ENCODE assay signal across 16 cellular contexts in genomic region chr7:42025635-42026375, GRCh38.
"Had no signal": no experiment of that assay in that cellular context is flagged by ENCODE, and none has a peak within 500 bp of the region (broad histone marks: within the 10 kb centered on the region; RNA-seq: fewer than 3 reads in every experiment).

No MANE protein-coding gene starts in this region.

- ATAC-seq: activated CD8-positive, alpha-beta memory T cell treated with anti-CD3 and anti-CD28 coated beads, Interleukin-2, amount 10 ng/mL, durations not matched to agents 7 days and 5 days; esophagus mucosa; left lung had no signal

- H3K9me3 ChIP-seq: ascending aorta, left lung, sigmoid colon, stomach, testis had no signal

- H3K4me1 ChIP-seq: ascending aorta, left lung, stomach, testis had no signal

- H3K27ac ChIP-seq: ascending aorta, cardiac muscle cell, left lung, sigmoid colon, stomach, testis, VCaP had no signal

- H3K27me3 ChIP-seq: ascending aorta, cardiac muscle cell, left lung, sigmoid colon, stomach, testis had no signal

- DNase-seq: activated CD4-positive, alpha-beta T cell treated with anti-CD3 and anti-CD28 coated beads, Interleukin-2, amount 50 U/mL, for 48 hours; activated CD8-positive, alpha-beta memory T cell treated with anti-CD3 and anti-CD28 coated beads, Interleukin-2, amount 10 ng/mL, durations not matched to agents 7 days and 5 days; activated naive CD4-positive, alpha-beta T cell treated with anti-CD3 and anti-CD28 coated beads, Interleukin-2, amount 10 ng/mL, durations not matched to agents 7 days and 5 days; activated T-cell treated with anti-CD3 and anti-CD28 coated beads, Interleukin-2, amount 50 U/mL, for 1 hour; mammary epithelial cell; sigmoid colon; stimulated activated CD4-positive, alpha-beta T cell treated with anti-CD3 and anti-CD28 coated beads, Interleukin-1b, Interleukin-23, amount 100 ng/mL, for 48 hours; stomach; testis had no signal

- FAIRE-seq: colon, keratinocyte had no signal

- H3K4me3 ChIP-seq: ascending aorta, cardiac muscle cell, left lung, sigmoid colon, stomach, testis had no signal
